In genomic region chr13:75889427-75889826, GRCh38 we compare ENCODE assay signal across 21 cellular contexts.
DNase-seq lines count a peak whose midpoint lies in the region; ATAC-seq, FAIRE-seq and TF ChIP-seq lines count a peak whose summit lies in the region.
"Had no signal": no experiment of that assay in that cellular context is flagged by ENCODE, and none has a peak within 500 bp of the region (broad histone marks: within the 10 kb centered on the region; RNA-seq: fewer than 3 reads in every experiment).

No MANE protein-coding gene starts in this region.

- H3K36me3 Mint-ChIP-seq in astrocyte (ENCODE audit: low read depth, unreplicated experiment) (no peaks in the 10 kb centered on the region), neural progenitor cell (no peaks in the 10 kb centered on the region)
- H3K36me3 Mint-ChIP-seq: CD8-positive, alpha-beta memory T cell had no signal

- H3K4me3 ChIP-seq in cardiac muscle cell, result no peak overlapping the region
- H3K4me3 ChIP-seq in NT2/D1 (ENCODE audit: insufficient read length, low read depth), result no peak overlapping the region
- no peak overlapping the region for H3K4me3 ChIP-seq in astrocyte (ENCODE audit: insufficient read depth, low read depth, low read length)
- H3K4me3 ChIP-seq in neural progenitor cell, result no peak overlapping the region
- H3K4me3 ChIP-seq: BLaER1 treated with 17β-estradiol and CSF1 and Interleukin-3, amounts not matched to agents 10 nM and 100 nM; Peyer's patch had no signal

- TF ChIP-seq CTCF in cardiac muscle cell (IDR thresholded peaks at IDR 0.05; ENCODE audit: low read depth, low read length) (no peak), astrocyte (IDR thresholded peaks at IDR 0.05; ENCODE audit: insufficient read depth, low read depth, low read length) (no peak), neural progenitor cell (IDR thresholded peaks at IDR 0.05) (no peak)

- H3K27me3 ChIP-seq in cardiac muscle cell (no peaks in the 10 kb centered on the region), NT2/D1 (ENCODE audit: insufficient read depth, insufficient read length) (no peaks in the 10 kb centered on the region), astrocyte (ENCODE audit: insufficient read depth, low read length) (no peaks in the 10 kb centered on the region), neural progenitor cell (no peaks in the 10 kb centered on the region)
- H3K27me3 ChIP-seq: BLaER1 treated with 17β-estradiol and CSF1 and Interleukin-3, amounts not matched to agents 10 nM and 100 nM; Peyer's patch had no signal

- H3K79me2 ChIP-seq in astrocyte (ENCODE audit: insufficient read depth, low read length), result no peaks in the 10 kb centered on the region
- H3K79me2 ChIP-seq in neural progenitor cell (ENCODE audit: low read depth), result no peaks in the 10 kb centered on the region

- no peak for DNase-seq in cardiac muscle cell (ENCODE audit: low read depth in 1 of 2, low spot score in 1 of 2)
- no peak for DNase-seq in Right ventricle myocardium superior
- peak; percentile 60 for DNase-seq in NT2/D1 (ENCODE audit: low read depth, low spot score)
- no peak for DNase-seq in astrocyte (ENCODE audit: low read depth)
- peak; percentile 56 for DNase-seq in neural progenitor cell (ENCODE audit: low spot score)
- DNase-seq in activated CD4-positive, alpha-beta T cell treated with anti-CD3 and anti-CD28 coated beads, Interleukin-2, amount 50 U/mL, for 4 hours, result no peak
- DNase-seq in UCSD-AML1 (lab: John Stamatoyannopoulos, UW; ENCODE audit: unreplicated experiment), result no peak
- no peak for DNase-seq in HuH-7 (ENCODE audit: low spot score)
- DNase-seq: 8988T; CD8-positive, alpha-beta memory T cell; DND-41; GOT3; KG1; NCI-H1417 treated with DMSO at 0.1 percent for 48 hours; NCI-H1930; NCI-H2171 treated with DMSO at 0.1 percent for 48 hours; Peyer's patch had no signal

- H3K4me1 ChIP-seq in cardiac muscle cell (ENCODE audit: low read depth), result peaks cover 13% of the 10 kb centered on the region
- no peaks in the 10 kb centered on the region for H3K4me1 ChIP-seq in NT2/D1 (ENCODE audit: insufficient read depth, insufficient read length)
- H3K4me1 ChIP-seq in astrocyte (ENCODE audit: insufficient read depth, low read length), result no peaks in the 10 kb centered on the region
- peaks cover 10% of the 10 kb centered on the region for H3K4me1 ChIP-seq in neural progenitor cell
- H3K4me1 ChIP-seq: BLaER1 treated with 17β-estradiol and CSF1 and Interleukin-3, amounts not matched to agents 10 nM and 100 nM; Peyer's patch had no signal

- H2AFZ ChIP-seq in astrocyte (ENCODE audit: low read depth, low read length) (no peak overlapping the region), neural progenitor cell (replicated peaks) (no peak overlapping the region)

- peak overlapping the region; percentile 74 for H3K27ac ChIP-seq in cardiac muscle cell
- no peak overlapping the region for H3K27ac ChIP-seq in astrocyte (ENCODE audit: low read depth, low read length)
- no peak overlapping the region for H3K27ac ChIP-seq in neural progenitor cell
- H3K27ac ChIP-seq: BLaER1 treated with 17β-estradiol and CSF1 and Interleukin-3, amounts not matched to agents 10 nM and 100 nM; Peyer's patch had no signal

- H3K27ac Mint-ChIP-seq in astrocyte (ENCODE audit: unreplicated experiment) (peak overlapping the region; percentile 29), neural progenitor cell (peak overlapping the region; percentile 73)
- H3K27ac Mint-ChIP-seq: CD8-positive, alpha-beta memory T cell had no signal

- H4K20me1 ChIP-seq in astrocyte (ENCODE audit: insufficient read depth, low read length) (no peaks in the 10 kb centered on the region), neural progenitor cell (ENCODE audit: low read depth) (no peaks in the 10 kb centered on the region)
- H4K20me1 ChIP-seq: BLaER1 treated with 17β-estradiol and CSF1 and Interleukin-3, amounts not matched to agents 10 nM and 100 nM had no signal

- H3K4me2 ChIP-seq in astrocyte (ENCODE audit: low read length), result no peak overlapping the region
- no peak overlapping the region for H3K4me2 ChIP-seq in neural progenitor cell
- H3K4me2 ChIP-seq: BLaER1 treated with 17β-estradiol and CSF1 and Interleukin-3, amounts not matched to agents 10 nM and 100 nM had no signal

- H3K27me3 Mint-ChIP-seq in astrocyte (ENCODE audit: low read depth, unreplicated experiment), result peaks cover 2% of the 10 kb centered on the region
- peaks cover 3% of the 10 kb centered on the region for H3K27me3 Mint-ChIP-seq in neural progenitor cell (ENCODE audit: insufficient read depth, low read depth)

- H3F3A ChIP-seq in neural progenitor cell (ENCODE audit: low read depth), result peaks cover 6% of the 10 kb centered on the region

- H3K4me3 Mint-ChIP-seq in astrocyte (ENCODE audit: unreplicated experiment), result no peak overlapping the region
- no peak overlapping the region for H3K4me3 Mint-ChIP-seq in neural progenitor cell
- H3K4me3 Mint-ChIP-seq: CD8-positive, alpha-beta memory T cell had no signal

- no peaks in the 10 kb centered on the region for H3K36me3 ChIP-seq in cardiac muscle cell
- H3K36me3 ChIP-seq in NT2/D1 (ENCODE audit: insufficient read depth, insufficient read length, low read length), result no peaks in the 10 kb centered on the region
- H3K36me3 ChIP-seq in astrocyte (ENCODE audit: insufficient read depth, low read length), result no peaks in the 10 kb centered on the region
- no peaks in the 10 kb centered on the region for H3K36me3 ChIP-seq in neural progenitor cell
- H3K36me3 ChIP-seq: BLaER1 treated with 17β-estradiol and CSF1 and Interleukin-3, amounts not matched to agents 10 nM and 100 nM; Peyer's patch had no signal

- H3K9me3 Mint-ChIP-seq in astrocyte (ENCODE audit: unreplicated experiment) (no peaks in the 10 kb centered on the region), neural progenitor cell (no peaks in the 10 kb centered on the region)
- H3K9me3 Mint-ChIP-seq: CD8-positive, alpha-beta memory T cell had no signal

- H3K4me1 Mint-ChIP-seq in astrocyte (ENCODE audit: low read depth, unreplicated experiment) (peaks cover 10% of the 10 kb centered on the region), neural progenitor cell (peaks cover 23% of the 10 kb centered on the region)
- H3K4me1 Mint-ChIP-seq: CD8-positive, alpha-beta memory T cell had no signal

- FAIRE-seq in astrocyte (lab: Jason Lieb, UNC), result no peak
- FAIRE-seq: G401.6 had no signal

- intact Hi-C loops in Right ventricle myocardium superior (cut with DNase I), result no loop called here

- H3K9ac ChIP-seq in NT2/D1 (ENCODE audit: insufficient read length, low read depth), result no peak overlapping the region
- H3K9ac ChIP-seq in astrocyte (ENCODE audit: low read length), result no peak overlapping the region
- H3K9ac ChIP-seq in neural progenitor cell, result no peak overlapping the region
- H3K9ac ChIP-seq: BLaER1 treated with 17β-estradiol and CSF1 and Interleukin-3, amounts not matched to agents 10 nM and 100 nM had no signal

- H3K9me3 ChIP-seq in cardiac muscle cell (ENCODE audit: low read depth), result no peaks in the 10 kb centered on the region
- H3K9me3 ChIP-seq in NT2/D1 (ENCODE audit: insufficient read depth, low read length), result peaks cover 4% of the 10 kb centered on the region; the same call in 1 of the 2 replicates
- H3K9me3 ChIP-seq in astrocyte (ENCODE audit: insufficient read depth, low read depth, low read length), result no peaks in the 10 kb centered on the region
- H3K9me3 ChIP-seq in neural progenitor cell (ENCODE audit: low read depth), result no peaks in the 10 kb centered on the region
- H3K9me3 ChIP-seq: BLaER1 treated with 17β-estradiol and CSF1 and Interleukin-3, amounts not matched to agents 10 nM and 100 nM; Peyer's patch had no signal

- ATAC-seq in Right ventricle myocardium superior (ENCODE audit: poor library complexity), result no peak
- ATAC-seq: Right ventricle myocardium inferior, SK-N-SH treated with all-trans-retinoic acid at 6 μM for 48 hours had no signal

Comparison
In these comparisons a context has a peak if more than half of its experiments do, and no peak if none do; other contexts are left out.
1. DNase-seq: peak in NT2/D1 (single experiment) and neural progenitor cell (single experiment); none in cardiac muscle cell (0 of 2), Right ventricle myocardium superior (single experiment), astrocyte (single experiment), activated CD4-positive, alpha-beta T cell treated with anti-CD3 and anti-CD28 coated beads, Interleukin-2, amount 50 U/mL, for 4 hours (0 of 2), UCSD-AML1 (single experiment) and HuH-7 (single experiment).